23 cellular contexts compared by ENCODE assay signal in the genomic region with DNA sequence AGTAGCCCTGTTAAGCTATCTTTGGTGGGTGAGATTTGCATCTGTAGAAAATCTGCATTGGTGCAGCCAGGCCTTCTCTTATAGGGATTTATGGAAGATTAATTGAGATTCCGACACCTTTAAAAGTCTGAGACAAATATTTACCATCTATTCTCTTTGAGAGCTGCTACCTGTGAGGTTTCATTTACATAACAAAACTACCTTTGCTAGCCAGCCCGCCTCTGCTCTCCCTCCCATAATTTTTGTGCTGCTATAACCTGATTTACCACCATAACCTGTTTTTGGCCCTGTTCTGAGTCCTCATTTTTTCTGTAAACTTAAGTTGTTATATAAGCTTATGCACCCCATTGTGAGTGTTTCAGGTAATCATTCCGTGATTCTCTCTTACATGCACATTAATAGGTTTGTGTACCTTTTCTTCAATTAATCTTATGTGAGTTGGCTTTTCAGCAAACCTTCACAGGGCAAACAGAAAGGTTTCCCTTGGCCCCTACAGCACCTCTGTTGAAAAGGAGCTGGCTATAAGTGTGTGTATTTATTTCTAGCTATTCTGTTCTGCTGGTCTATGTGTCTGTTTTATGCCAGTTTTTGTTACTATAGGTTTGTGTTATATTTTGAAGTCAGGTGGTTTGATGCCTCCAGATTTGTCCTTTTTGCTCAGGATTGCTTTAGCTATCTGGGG.
"Had no signal": no experiment of that assay in that cellular context is flagged by ENCODE, and none has a peak within 500 bp of the region (broad histone marks: within the 10 kb centered on the region; RNA-seq: fewer than 3 reads in every experiment).

No MANE protein-coding gene starts in this region.

- H3K4me1 Mint-ChIP-seq: activated naive CD8-positive, alpha-beta T cell treated with anti-CD3 and anti-CD28 coated beads for 36 hours; memory B cell; nephron had no signal

- H3K4me1 ChIP-seq: breast epithelium, colonic mucosa, esophagus squamous epithelium, gastroesophageal sphincter, upper lobe of right lung had no signal

- H3K27ac Mint-ChIP-seq: activated CD4-positive, alpha-beta memory T cell treated with anti-CD3 and anti-CD28 coated beads for 36 hours; activated naive CD8-positive, alpha-beta T cell treated with anti-CD3 and anti-CD28 coated beads for 36 hours; effector memory CD8-positive, alpha-beta T cell; memory B cell; nephron had no signal

- H3K27me3 Mint-ChIP-seq: activated CD4-positive, alpha-beta memory T cell treated with anti-CD3 and anti-CD28 coated beads for 36 hours; activated naive CD8-positive, alpha-beta T cell treated with anti-CD3 and anti-CD28 coated beads for 36 hours; effector memory CD8-positive, alpha-beta T cell; memory B cell had no signal

- H3K36me3 Mint-ChIP-seq: activated CD4-positive, alpha-beta memory T cell treated with anti-CD3 and anti-CD28 coated beads for 36 hours; activated naive CD8-positive, alpha-beta T cell treated with anti-CD3 and anti-CD28 coated beads for 36 hours; memory B cell had no signal

- H3K27ac ChIP-seq: breast epithelium, colonic mucosa, dorsolateral prefrontal cortex, esophagus squamous epithelium, gastroesophageal sphincter, neutrophil, pancreas, upper lobe of right lung had no signal

- H3K27me3 ChIP-seq: breast epithelium, colonic mucosa, dorsolateral prefrontal cortex, esophagus squamous epithelium, gastroesophageal sphincter, neutrophil, pancreas, upper lobe of right lung had no signal

- DNase-seq: activated CD4-positive, alpha-beta memory T cell treated with anti-CD3 and anti-CD28 coated beads for 36 hours; activated CD4-positive, alpha-beta T cell treated with anti-CD3 and anti-CD28 coated beads for 48 hours; activated CD4-positive, CD25-positive, alpha-beta regulatory T cell; activated naive CD4-positive, alpha-beta T cell treated with Interleukin-2 at 50 U/mL for 16 hours; activated naive CD8-positive, alpha-beta T cell treated with anti-CD3 and anti-CD28 coated beads for 36 hours; activated T-cell treated with anti-CD3 and anti-CD28 coated beads, Interleukin-2, amount 50 U/mL, for 48 hours; colonic mucosa; dorsolateral prefrontal cortex; effector memory CD8-positive, alpha-beta T cell; esophagus squamous epithelium; head of caudate nucleus; hypothalamus; left colon; pancreas; right cardiac atrium; stimulated activated CD4-positive, alpha-beta T cell treated with anti-CD3 and anti-CD28 coated beads, Interleukin-4, amount 100 ng/mL, for 24 hours; stimulated activated naive CD8-positive, alpha-beta T cell treated with anti-CD3 and anti-CD28 coated beads, Interleukin-15, Interleukin-2, amounts not matched to agents 100 U/mL and 50 U/mL, for 24 hours; upper lobe of right lung had no signal

- H3K4me3 Mint-ChIP-seq: activated CD4-positive, alpha-beta memory T cell treated with anti-CD3 and anti-CD28 coated beads for 36 hours; activated naive CD8-positive, alpha-beta T cell treated with anti-CD3 and anti-CD28 coated beads for 36 hours; effector memory CD8-positive, alpha-beta T cell; memory B cell; nephron had no signal

- H3K4me3 ChIP-seq: breast epithelium, colonic mucosa, dorsolateral prefrontal cortex, esophagus squamous epithelium, gastroesophageal sphincter, pancreas, upper lobe of right lung had no signal

- H3K36me3 ChIP-seq: breast epithelium, colonic mucosa, esophagus squamous epithelium, gastroesophageal sphincter, neutrophil, pancreas, upper lobe of right lung had no signal

- H3K9me3 ChIP-seq: colonic mucosa, esophagus squamous epithelium, neutrophil, pancreas, upper lobe of right lung had no signal
